ENCODE assay signal across 8 cellular contexts in the genomic region with DNA sequence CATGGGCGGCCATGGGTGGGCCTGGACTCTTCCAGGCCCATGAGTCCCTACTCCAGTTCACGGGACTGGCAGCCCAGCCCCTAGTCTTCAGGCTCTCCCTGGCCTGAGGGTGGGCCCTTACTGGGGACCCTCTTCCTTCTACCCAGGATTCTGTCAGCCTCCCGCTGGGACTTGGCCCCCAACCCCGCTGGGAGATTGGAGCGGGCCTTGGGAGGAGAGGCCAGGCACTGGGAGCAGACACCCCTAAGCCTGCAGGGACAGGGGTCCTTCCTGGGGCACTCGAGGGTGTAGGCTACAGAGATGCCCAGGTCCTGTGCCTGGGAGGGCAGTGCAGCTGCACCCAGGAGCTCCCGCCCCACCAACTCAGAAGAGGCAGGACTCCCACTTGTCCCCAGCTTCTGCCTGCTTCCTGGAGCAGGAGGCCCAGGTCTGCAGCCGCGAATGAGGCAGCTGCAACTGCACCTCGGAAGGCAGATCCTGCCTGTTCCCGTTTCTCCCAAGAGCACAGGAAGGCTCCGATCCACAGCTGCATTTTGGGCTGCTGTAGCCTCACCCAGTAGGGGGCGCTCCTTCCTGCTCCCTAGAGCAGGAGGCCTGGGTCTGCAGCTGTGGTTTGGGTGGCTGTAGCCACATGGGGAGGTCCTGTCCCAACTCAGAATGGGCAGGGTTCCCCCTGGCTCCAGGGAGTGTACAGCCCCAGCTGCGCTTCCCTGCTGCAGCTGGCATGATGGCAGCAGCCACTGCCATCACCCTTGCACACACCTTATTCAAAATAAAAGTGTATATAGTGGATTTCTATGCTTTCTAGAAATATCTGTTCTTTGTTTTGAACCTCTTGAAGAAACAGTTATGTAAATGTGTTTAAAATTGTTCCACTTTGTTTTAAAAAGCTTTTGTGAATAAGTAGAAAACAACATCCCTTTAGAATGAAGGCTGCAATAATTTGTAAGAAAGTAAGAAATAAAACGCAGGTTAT. TPM values are rescaled to one million over a fixed set of nuclear protein-coding genes. Genes with fewer than 3 reads are reported as not detected.
DNase-seq lines count a peak whose midpoint lies in the region; ATAC-seq and TF ChIP-seq lines count a peak whose summit lies in the region.

No MANE protein-coding gene starts in this region.

- POLR2A ChIA-PET in AG04449 (lab: Yijun Ruan, JAX), result interaction anchor here (0.9 kb wide), 1 partner anchor 10 kb away, joined by 4 read pairs; no protein-coding TSS in a partner anchor

- H3K4me3 Mint-ChIP-seq in natural killer cell treated with Interleukin-12 subunit alpha and Interleukin-12 subunit beta and Interleukin-15 and Interleukin-18, amount 100 ng/mL, for 72 hours, result no peak overlapping the region

- no peak for TF ChIP-seq EP300 in gastroesophageal sphincter (IDR thresholded peaks at IDR 0.05)

- H3K27me3 Mint-ChIP-seq in natural killer cell treated with Interleukin-12 subunit alpha and Interleukin-12 subunit beta and Interleukin-15 and Interleukin-18, amount 100 ng/mL, for 72 hours, result peaks cover 28 to 42% of the 10 kb centered on the region in 2 donors

- H3K4me3 ChIP-seq in AG04449 (ENCODE audit: low read depth, low read length) (no peak overlapping the region), H7 (ENCODE audit: insufficient read depth, low read depth, low read length) (no peak overlapping the region), coronary artery (no peak overlapping the region), gastroesophageal sphincter (no peak overlapping the region)

- H3K4me1 ChIP-seq in gastroesophageal sphincter, result peaks cover 0 to 9% (median 0%) of the 10 kb centered on the region in 3 donors

- H3K36me3 ChIP-seq in H7 (replicated peaks; ENCODE audit: control insufficient read depth, insufficient read depth, low read length) (no peaks in the 10 kb centered on the region), gastroesophageal sphincter (no peaks in the 10 kb centered on the region)

- CTCF ChIA-PET in AG04449 (lab: Yijun Ruan, JAX), result interaction anchor here (0.7 to 3.4 kb wide), 19 partner anchors 9 to 165 kb away, joined by 3 to 30 read pairs (median 4); no protein-coding TSS in a partner anchor

- ATAC-seq in natural killer cell treated with Interleukin-12 subunit alpha and Interleukin-12 subunit beta and Interleukin-15 and Interleukin-18, amount 100 ng/mL, for 72 hours, result peak; percentile 46 to 55
- ATAC-seq in gastroesophageal sphincter (no peak), GM19035 (IDR thresholded peaks at IDR 0.05; ENCODE audit: unreplicated experiment) (no peak)

- H3K27ac Mint-ChIP-seq in natural killer cell treated with Interleukin-12 subunit alpha and Interleukin-12 subunit beta and Interleukin-15 and Interleukin-18, amount 100 ng/mL, for 72 hours, result no peak overlapping the region

- 71 to 93% methylated on average over 1 to 2 of the region's 15 CpGs for WGBS in gastroesophageal sphincter (ENCODE audit: low coverage in 1 of 2), 2 donors

- no peaks in the 10 kb centered on the region for H3K9me3 Mint-ChIP-seq in natural killer cell treated with Interleukin-12 subunit alpha and Interleukin-12 subunit beta and Interleukin-15 and Interleukin-18, amount 100 ng/mL, for 72 hours

- TF ChIP-seq POLR2A in gastroesophageal sphincter (IDR thresholded peaks at IDR 0.05), result no peak

- TF ChIP-seq CTCF in AG04449 (IDR thresholded peaks at IDR 0.05; ENCODE audit: insufficient read depth, low read length, missing control alignments) (peak; percentile 53), coronary artery (IDR thresholded peaks at IDR 0.05) (peak; percentile 20), gastroesophageal sphincter (IDR thresholded peaks at IDR 0.05) (peak in 1 of 4 experiments; percentile 48)

- no peaks in the 10 kb centered on the region for H3K4me1 Mint-ChIP-seq in natural killer cell treated with Interleukin-12 subunit alpha and Interleukin-12 subunit beta and Interleukin-15 and Interleukin-18, amount 100 ng/mL, for 72 hours (ENCODE audit: low read depth in 2 of 2)

- H3K27me3 ChIP-seq in H7 (ENCODE audit: control insufficient read depth, insufficient read depth, low read length) (no peaks in the 10 kb centered on the region), gastroesophageal sphincter (no peaks in the 10 kb centered on the region)

- no peak for DNase-seq in AG04449 (ENCODE audit: low read depth, low spot score)
- peak; percentile 73 for DNase-seq in H7
- DNase-seq in UCSD-AML1 (lab: John Stamatoyannopoulos, UW; ENCODE audit: unreplicated experiment), result peak; percentile 58
- no peak for DNase-seq in coronary artery (ENCODE audit: low spot score)
- DNase-seq in natural killer cell treated with Interleukin-12 subunit alpha and Interleukin-12 subunit beta and Interleukin-15 and Interleukin-18, amount 100 ng/mL, for 72 hours (ENCODE audit: low spot score), result no peak
- DNase-seq in EL, result no peak

- no peaks in the 10 kb centered on the region for H3K9me3 ChIP-seq in gastroesophageal sphincter

- no peaks in the 10 kb centered on the region for H3K36me3 Mint-ChIP-seq in natural killer cell treated with Interleukin-12 subunit alpha and Interleukin-12 subunit beta and Interleukin-15 and Interleukin-18, amount 100 ng/mL, for 72 hours

- H3K27ac ChIP-seq in coronary artery (no peak overlapping the region), gastroesophageal sphincter (no peak overlapping the region)

RNA-seq across cellular contexts. Expression of a gene that starts 46.8 kb away (rescaled TPM):
- total RNA-seq in H7 (2014; rRNA removed; shearing (Covaris generic)), result not detected in 2 replicates
- not detected for total RNA-seq in natural killer cell treated with Interleukin-12 subunit alpha and Interleukin-12 subunit beta and Interleukin-15 and Interleukin-18, amount 100 ng/mL, for 72 hours
- total RNA-seq in gastroesophageal sphincter, result 1 to 10 TPM in 1 of 4 donors, under 1 TPM in 1, not detected in 2; 0.27 to 1.7 TPM

Comparison
In these comparisons a context has a peak if more than half of its experiments do, and no peak if none do; other contexts are left out.
1. DNase-seq: peak in H7 (single experiment) and UCSD-AML1 (single experiment); none in AG04449 (single experiment), coronary artery (single experiment), natural killer cell treated with Interleukin-12 subunit alpha and Interleukin-12 subunit beta and Interleukin-15 and Interleukin-18, amount 100 ng/mL, for 72 hours (single experiment) and EL (single experiment).
2. ATAC-seq: peak in natural killer cell treated with Interleukin-12 subunit alpha and Interleukin-12 subunit beta and Interleukin-15 and Interleukin-18, amount 100 ng/mL, for 72 hours (2 of 2); none in gastroesophageal sphincter (single experiment) and GM19035 (single experiment).